Comparison of ENCODE assay signal across 2 cellular contexts in the genomic region with DNA sequence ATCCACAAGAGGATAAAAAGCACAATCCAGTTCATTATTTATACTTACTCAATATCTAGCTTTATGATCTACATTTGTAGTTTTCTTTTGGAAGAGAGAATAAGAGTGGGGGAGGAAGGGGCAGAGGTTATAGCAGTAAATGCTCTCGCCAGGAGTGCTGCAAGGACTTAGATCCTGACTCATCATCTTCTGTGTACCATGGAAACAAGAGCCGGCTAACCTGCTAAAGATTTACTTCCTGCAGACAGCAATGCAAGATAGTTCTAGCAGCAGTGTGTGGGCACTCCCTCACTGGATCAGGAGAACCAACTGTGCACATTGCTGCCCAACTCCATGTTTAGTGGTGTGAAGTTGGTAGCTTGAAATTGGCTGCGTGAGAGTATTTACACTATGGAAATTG.
TF ChIP-seq lines count a peak whose summit lies in the region.

No MANE protein-coding gene starts in this region.

TF ChIP-seq in SK-N-SH treated with all-trans-retinoic acid at 6 μM for 48 hours, 23 proteins besides CTCF, POLR2A, EP300 and RAD21 (continued from another document):
- TF ChIP-seq, protein P1, sequence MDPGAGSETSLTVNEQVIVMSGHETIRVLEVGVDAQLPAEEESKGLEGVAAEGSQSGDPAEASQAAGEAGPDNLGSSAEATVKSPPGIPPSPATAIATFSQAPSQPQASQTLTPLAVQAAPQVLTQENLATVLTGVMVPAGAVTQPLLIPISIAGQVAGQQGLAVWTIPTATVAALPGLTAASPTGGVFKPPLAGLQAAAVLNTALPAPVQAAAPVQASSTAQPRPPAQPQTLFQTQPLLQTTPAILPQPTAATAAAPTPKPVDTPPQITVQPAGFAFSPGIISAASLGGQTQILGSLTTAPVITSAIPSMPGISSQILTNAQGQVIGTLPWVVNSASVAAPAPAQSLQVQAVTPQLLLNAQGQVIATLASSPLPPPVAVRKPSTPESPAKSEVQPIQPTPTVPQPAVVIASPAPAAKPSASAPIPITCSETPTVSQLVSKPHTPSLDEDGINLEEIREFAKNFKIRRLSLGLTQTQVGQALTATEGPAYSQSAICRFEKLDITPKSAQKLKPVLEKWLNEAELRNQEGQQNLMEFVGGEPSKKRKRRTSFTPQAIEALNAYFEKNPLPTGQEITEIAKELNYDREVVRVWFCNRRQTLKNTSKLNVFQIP (CRISPR knock-in tag; IDR thresholded peaks at IDR 0.05; ENCODE audit: borderline replicate concordance, low read depth): no peak

TF ChIP-seq in SK-N-SH, 30 proteins besides CTCF, POLR2A, EP300 and RAD21 (continued from another document):
- TF ChIP-seq, protein P2, sequence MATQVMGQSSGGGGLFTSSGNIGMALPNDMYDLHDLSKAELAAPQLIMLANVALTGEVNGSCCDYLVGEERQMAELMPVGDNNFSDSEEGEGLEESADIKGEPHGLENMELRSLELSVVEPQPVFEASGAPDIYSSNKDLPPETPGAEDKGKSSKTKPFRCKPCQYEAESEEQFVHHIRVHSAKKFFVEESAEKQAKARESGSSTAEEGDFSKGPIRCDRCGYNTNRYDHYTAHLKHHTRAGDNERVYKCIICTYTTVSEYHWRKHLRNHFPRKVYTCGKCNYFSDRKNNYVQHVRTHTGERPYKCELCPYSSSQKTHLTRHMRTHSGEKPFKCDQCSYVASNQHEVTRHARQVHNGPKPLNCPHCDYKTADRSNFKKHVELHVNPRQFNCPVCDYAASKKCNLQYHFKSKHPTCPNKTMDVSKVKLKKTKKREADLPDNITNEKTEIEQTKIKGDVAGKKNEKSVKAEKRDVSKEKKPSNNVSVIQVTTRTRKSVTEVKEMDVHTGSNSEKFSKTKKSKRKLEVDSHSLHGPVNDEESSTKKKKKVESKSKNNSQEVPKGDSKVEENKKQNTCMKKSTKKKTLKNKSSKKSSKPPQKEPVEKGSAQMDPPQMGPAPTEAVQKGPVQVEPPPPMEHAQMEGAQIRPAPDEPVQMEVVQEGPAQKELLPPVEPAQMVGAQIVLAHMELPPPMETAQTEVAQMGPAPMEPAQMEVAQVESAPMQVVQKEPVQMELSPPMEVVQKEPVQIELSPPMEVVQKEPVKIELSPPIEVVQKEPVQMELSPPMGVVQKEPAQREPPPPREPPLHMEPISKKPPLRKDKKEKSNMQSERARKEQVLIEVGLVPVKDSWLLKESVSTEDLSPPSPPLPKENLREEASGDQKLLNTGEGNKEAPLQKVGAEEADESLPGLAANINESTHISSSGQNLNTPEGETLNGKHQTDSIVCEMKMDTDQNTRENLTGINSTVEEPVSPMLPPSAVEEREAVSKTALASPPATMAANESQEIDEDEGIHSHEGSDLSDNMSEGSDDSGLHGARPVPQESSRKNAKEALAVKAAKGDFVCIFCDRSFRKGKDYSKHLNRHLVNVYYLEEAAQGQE (IDR thresholded peaks at IDR 0.05; ENCODE audit: low read depth, low read length): no peak
- TF ChIP-seq GABPA (IDR thresholded peaks at IDR 0.05; ENCODE audit: low read depth) (no peak), NFIC (IDR thresholded peaks at IDR 0.05; ENCODE audit: borderline replicate concordance) (no peak), ELF1 (IDR thresholded peaks at IDR 0.05) (no peak)
- TF ChIP-seq, protein P3, sequence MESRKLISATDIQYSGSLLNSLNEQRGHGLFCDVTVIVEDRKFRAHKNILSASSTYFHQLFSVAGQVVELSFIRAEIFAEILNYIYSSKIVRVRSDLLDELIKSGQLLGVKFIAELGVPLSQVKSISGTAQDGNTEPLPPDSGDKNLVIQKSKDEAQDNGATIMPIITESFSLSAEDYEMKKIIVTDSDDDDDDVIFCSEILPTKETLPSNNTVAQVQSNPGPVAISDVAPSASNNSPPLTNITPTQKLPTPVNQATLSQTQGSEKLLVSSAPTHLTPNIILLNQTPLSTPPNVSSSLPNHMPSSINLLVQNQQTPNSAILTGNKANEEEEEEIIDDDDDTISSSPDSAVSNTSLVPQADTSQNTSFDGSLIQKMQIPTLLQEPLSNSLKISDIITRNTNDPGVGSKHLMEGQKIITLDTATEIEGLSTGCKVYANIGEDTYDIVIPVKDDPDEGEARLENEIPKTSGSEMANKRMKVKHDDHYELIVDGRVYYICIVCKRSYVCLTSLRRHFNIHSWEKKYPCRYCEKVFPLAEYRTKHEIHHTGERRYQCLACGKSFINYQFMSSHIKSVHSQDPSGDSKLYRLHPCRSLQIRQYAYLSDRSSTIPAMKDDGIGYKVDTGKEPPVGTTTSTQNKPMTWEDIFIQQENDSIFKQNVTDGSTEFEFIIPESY (IDR thresholded peaks at IDR 0.05; ENCODE audit: borderline replicate concordance, low read depth): no peak
- TF ChIP-seq, protein P4, sequence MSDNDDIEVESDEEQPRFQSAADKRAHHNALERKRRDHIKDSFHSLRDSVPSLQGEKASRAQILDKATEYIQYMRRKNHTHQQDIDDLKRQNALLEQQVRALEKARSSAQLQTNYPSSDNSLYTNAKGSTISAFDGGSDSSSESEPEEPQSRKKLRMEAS (IDR thresholded peaks at IDR 0.05; ENCODE audit: low read depth): no peak
- TF ChIP-seq, protein P5, sequence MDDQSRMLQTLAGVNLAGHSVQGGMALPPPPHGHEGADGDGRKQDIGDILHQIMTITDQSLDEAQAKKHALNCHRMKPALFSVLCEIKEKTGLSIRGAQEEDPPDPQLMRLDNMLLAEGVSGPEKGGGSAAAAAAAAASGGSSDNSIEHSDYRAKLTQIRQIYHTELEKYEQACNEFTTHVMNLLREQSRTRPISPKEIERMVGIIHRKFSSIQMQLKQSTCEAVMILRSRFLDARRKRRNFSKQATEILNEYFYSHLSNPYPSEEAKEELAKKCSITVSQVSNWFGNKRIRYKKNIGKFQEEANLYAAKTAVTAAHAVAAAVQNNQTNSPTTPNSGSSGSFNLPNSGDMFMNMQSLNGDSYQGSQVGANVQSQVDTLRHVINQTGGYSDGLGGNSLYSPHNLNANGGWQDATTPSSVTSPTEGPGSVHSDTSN (IDR thresholded peaks at IDR 0.05): no peak
- TF ChIP-seq, protein P6, sequence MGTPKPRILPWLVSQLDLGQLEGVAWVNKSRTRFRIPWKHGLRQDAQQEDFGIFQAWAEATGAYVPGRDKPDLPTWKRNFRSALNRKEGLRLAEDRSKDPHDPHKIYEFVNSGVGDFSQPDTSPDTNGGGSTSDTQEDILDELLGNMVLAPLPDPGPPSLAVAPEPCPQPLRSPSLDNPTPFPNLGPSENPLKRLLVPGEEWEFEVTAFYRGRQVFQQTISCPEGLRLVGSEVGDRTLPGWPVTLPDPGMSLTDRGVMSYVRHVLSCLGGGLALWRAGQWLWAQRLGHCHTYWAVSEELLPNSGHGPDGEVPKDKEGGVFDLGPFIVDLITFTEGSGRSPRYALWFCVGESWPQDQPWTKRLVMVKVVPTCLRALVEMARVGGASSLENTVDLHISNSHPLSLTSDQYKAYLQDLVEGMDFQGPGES (IDR thresholded peaks at IDR 0.05; ENCODE audit: low read depth, low read length): no peak
